In the genomic region with DNA sequence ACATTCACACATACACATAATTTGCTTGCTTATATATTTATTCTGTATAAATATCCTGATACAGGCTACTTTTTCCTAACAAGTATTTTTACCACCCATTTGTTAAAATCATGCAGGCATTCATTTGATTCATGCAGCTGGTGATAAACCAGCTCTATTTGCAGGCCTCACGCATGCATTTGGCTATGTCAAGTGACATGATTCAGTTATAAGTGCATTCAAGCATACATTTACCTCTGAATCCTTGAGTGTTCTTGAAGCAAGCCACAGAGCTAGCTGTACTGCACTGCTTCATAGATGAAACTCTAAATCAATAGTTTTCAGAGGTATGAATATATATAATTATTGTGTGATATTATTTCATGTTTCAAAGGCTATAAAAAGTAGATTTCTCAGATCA, we compare ENCODE assay signal across 22 cellular contexts.
"Had no signal": no experiment of that assay in that cellular context is flagged by ENCODE, and none has a peak within 500 bp of the region (broad histone marks: within the 10 kb centered on the region; RNA-seq: fewer than 3 reads in every experiment).

No MANE protein-coding gene starts in this region.

- ATAC-seq: left colon; left lung; lower lobe of right lung; naive thymus-derived CD8-positive, alpha-beta T cell; psoas muscle; right cardiac atrium; sciatic nerve; stimulated activated naive B cell treated with anti-CD40 and anti-IgM and Interleukin-4, amounts not matched to agents 10 μg/mL and 1 μg/mL and 100 μg/mL, for 72 hours; stimulated activated naive CD8-positive, alpha-beta T cell treated with anti-CD3 and anti-CD28 coated beads, Interleukin-15, Interleukin-2, amounts not matched to agents 100 U/mL and 50 U/mL, for 24 hours had no signal

- DNase-seq: islet precursor cell; left colon; left lung; lower lobe of right lung; mammary epithelial cell; mesenchymal stem cell; naive thymus-derived CD8-positive, alpha-beta T cell; occipital lobe; psoas muscle; right cardiac atrium; stimulated activated CD4-positive, alpha-beta T cell treated with anti-CD3 and anti-CD28 coated beads, Interleukin-12 subunit alpha, Interleukin-12 subunit beta, amount 100 ng/mL, for 4 hours; stimulated activated CD4-positive, alpha-beta T cell treated with anti-CD3 and anti-CD28 coated beads, Interleukin-15, amount 100 ng/mL, for 24 hours; stimulated activated CD4-positive, alpha-beta T cell treated with anti-CD3 and anti-CD28 coated beads, Interleukin-2, amount 100 ng/mL, for 24 hours; stimulated activated CD4-positive, alpha-beta T cell treated with anti-CD3 and anti-CD28 coated beads, Interleukin-4, amount 100 ng/mL, for 1 hour; stimulated activated naive B cell treated with anti-CD40 and anti-IgM and Interleukin-4, amounts not matched to agents 10 μg/mL and 1 μg/mL and 100 μg/mL, for 72 hours; stimulated activated naive CD8-positive, alpha-beta T cell treated with anti-CD3 and anti-CD28 coated beads, Interleukin-15, Interleukin-2, amounts not matched to agents 100 U/mL and 50 U/mL, for 24 hours; stomach; testis; thyroid gland; transverse colon; upper lobe of left lung had no signal
